ENCODE assay signal across 1 cellular context in the genomic region with DNA sequence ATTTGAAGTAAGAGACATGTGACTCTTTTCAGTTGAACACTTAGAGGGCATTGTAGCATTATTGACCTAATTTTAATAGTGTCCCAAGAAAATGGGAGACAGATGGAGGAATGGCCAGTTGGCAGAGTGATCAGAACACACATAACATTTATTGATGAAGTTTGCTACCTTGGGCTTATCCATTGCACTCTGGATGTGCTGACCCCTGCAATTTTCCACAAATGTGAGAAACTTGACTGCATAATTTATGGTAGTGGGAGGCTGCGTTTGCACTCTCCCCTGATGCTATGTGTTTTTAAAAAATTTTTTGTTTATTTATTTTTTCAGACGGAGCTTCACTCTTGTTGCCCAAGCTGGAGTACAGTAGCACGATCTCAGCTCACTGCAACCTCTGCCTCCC.
TF ChIP-seq lines count a peak whose summit lies in the region.

No MANE protein-coding gene starts in this region.

TF ChIP-seq in WTC11, 78 proteins besides CTCF, POLR2A, EP300 and RAD21 (continued from another document):
- TF ChIP-seq CDX4 (CRISPR knock-in tag; IDR thresholded peaks at IDR 0.05; ENCODE audit: borderline replicate concordance) (no peak), CREM (CRISPR knock-in tag; IDR thresholded peaks at IDR 0.05) (no peak), E2F4 (CRISPR knock-in tag; IDR thresholded peaks at IDR 0.05; ENCODE audit: borderline replicate concordance, low read depth) (no peak), SMAD3 (CRISPR knock-in tag; IDR thresholded peaks at IDR 0.05; ENCODE audit: borderline replicate concordance) (no peak)
- TF ChIP-seq, protein P1, sequence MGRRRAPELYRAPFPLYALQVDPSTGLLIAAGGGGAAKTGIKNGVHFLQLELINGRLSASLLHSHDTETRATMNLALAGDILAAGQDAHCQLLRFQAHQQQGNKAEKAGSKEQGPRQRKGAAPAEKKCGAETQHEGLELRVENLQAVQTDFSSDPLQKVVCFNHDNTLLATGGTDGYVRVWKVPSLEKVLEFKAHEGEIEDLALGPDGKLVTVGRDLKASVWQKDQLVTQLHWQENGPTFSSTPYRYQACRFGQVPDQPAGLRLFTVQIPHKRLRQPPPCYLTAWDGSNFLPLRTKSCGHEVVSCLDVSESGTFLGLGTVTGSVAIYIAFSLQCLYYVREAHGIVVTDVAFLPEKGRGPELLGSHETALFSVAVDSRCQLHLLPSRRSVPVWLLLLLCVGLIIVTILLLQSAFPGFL (CRISPR knock-in tag; IDR thresholded peaks at IDR 0.05; ENCODE audit: borderline replicate concordance), result no peak
TF ChIP-seq in WTC11: peak in this region for 0.
